1 cellular context compared by ENCODE assay signal in the genomic region with DNA sequence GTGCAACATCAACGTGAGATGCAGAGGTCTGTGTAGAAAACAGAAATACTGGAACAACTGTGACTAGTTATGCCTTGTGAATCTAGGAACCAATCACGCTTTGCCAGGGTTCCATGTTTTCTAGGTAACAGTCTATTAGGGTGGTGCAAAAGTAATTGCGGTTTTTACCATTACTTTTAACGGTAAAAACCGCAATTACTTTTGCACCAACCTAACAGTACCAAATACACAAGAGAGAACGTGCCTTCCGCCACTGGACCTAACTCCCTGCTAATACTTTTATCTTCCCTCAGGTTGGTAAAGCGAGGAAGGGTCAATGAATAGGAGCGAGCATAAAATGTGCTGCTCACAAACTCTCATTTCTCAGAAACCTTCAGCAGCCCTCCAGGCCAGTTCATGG.
TF ChIP-seq lines count a peak whose summit lies in the region.

No MANE protein-coding gene starts in this region.

TF ChIP-seq in K562, 482 proteins besides CTCF, POLR2A, EP300 and RAD21 (continued from another document):
- TF ChIP-seq, protein P1, sequence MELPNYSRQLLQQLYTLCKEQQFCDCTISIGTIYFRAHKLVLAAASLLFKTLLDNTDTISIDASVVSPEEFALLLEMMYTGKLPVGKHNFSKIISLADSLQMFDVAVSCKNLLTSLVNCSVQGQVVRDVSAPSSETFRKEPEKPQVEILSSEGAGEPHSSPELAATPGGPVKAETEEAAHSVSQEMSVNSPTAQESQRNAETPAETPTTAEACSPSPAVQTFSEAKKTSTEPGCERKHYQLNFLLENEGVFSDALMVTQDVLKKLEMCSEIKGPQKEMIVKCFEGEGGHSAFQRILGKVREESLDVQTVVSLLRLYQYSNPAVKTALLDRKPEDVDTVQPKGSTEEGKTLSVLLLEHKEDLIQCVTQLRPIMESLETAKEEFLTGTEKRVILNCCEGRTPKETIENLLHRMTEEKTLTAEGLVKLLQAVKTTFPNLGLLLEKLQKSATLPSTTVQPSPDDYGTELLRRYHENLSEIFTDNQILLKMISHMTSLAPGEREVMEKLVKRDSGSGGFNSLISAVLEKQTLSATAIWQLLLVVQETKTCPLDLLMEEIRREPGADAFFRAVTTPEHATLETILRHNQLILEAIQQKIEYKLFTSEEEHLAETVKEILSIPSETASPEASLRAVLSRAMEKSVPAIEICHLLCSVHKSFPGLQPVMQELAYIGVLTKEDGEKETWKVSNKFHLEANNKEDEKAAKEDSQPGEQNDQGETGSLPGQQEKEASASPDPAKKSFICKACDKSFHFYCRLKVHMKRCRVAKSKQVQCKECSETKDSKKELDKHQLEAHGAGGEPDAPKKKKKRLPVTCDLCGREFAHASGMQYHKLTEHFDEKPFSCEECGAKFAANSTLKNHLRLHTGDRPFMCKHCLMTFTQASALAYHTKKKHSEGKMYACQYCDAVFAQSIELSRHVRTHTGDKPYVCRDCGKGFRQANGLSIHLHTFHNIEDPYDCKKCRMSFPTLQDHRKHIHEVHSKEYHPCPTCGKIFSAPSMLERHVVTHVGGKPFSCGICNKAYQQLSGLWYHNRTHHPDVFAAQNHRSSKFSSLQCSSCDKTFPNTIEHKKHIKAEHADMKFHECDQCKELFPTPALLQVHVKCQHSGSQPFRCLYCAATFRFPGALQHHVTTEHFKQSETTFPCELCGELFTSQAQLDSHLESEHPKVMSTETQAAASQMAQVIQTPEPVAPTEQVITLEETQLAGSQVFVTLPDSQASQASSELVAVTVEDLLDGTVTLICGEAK (IDR thresholded peaks at IDR 0.05): peak; percentile 76
- TF ChIP-seq, protein P1 (CRISPR knock-in tag; IDR thresholded peaks at IDR 0.05): no peak
- no peak for TF ChIP-seq MECOM (CRISPR knock-in tag; IDR thresholded peaks at IDR 0.05)
